ENCODE assay signal across 21 cellular contexts in the genomic region with DNA sequence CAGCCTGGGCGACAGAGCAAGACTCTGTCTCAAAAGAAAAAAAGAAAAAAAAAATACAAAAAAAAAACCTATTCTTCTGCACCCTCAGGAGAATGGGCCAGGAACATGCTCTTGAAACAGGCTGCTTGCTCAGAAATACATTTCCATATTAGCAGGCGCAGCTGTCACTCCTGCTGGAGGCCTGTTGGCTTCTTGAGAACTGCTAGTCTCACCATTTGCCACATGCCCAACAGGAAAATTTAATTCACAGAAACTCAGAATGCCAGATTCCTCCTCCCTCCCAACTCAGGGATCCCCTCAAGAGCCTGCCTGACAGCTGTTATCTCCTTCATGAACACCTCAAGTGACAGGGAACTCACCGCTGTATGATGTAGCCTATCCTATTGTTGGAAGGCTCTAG.
"Had no signal": no experiment of that assay in that cellular context is flagged by ENCODE, and none has a peak within 500 bp of the region (broad histone marks: within the 10 kb centered on the region; RNA-seq: fewer than 3 reads in every experiment).

No MANE protein-coding gene starts in this region.

- H3K36me3 ChIP-seq: left ventricle myocardium inferior, right atrium auricular region, tibial nerve, vagina had no signal

- H3K9me3 ChIP-seq: left ventricle myocardium inferior, mucosa of descending colon, right atrium auricular region, tibial nerve, vagina had no signal

- H3K27me3 ChIP-seq: dorsolateral prefrontal cortex, right atrium auricular region, tibial nerve, vagina had no signal

- H3K4me1 ChIP-seq: right atrium auricular region, tibial nerve, vagina had no signal

- H3K27ac ChIP-seq: dorsolateral prefrontal cortex, left ventricle myocardium inferior, right atrium auricular region, skin epidermis, tibial nerve, vagina had no signal

- DNase-seq: activated CD4-positive, alpha-beta memory T cell treated with anti-CD3 and anti-CD28 coated beads for 36 hours; activated CD8-positive, alpha-beta memory T cell treated with anti-CD3 and anti-CD28 coated beads, Interleukin-2, amount 10 ng/mL, durations not matched to agents 7 days and 5 days; activated naive CD4-positive, alpha-beta T cell treated with anti-CD3 and anti-CD28 coated beads, Interleukin-2, amount 10 ng/mL, durations not matched to agents 7 days and 5 days; activated T-cell treated with anti-CD3 and anti-CD28 coated beads, Interleukin-2, amount 50 U/mL, for 1 hour; dorsolateral prefrontal cortex; hippocampal formation; left ventricle myocardium inferior; mucosa of descending colon; natural killer cell; occipital lobe; stimulated activated CD4-positive, alpha-beta T cell treated with anti-CD3 and anti-CD28 coated beads, Interleukin-4, amount 100 ng/mL, for 24 hours; stimulated activated naive CD4-positive, alpha-beta T cell; substantia nigra; T1000 had no signal

- ATAC-seq: activated CD8-positive, alpha-beta memory T cell treated with anti-CD3 and anti-CD28 coated beads, Interleukin-2, amount 10 ng/mL, durations not matched to agents 7 days and 5 days; mucosa of descending colon; natural killer cell had no signal

- FAIRE-seq: astrocyte, endometrium, keratinocyte had no signal

- H3K4me3 ChIP-seq: dorsolateral prefrontal cortex, left ventricle myocardium inferior, mucosa of descending colon, right atrium auricular region, skin epidermis, tibial nerve, vagina had no signal
